Comparison of ENCODE assay signal across 32 cellular contexts in genomic region chr2:156626931-156627330, GRCh38.
DNase-seq lines count a peak whose midpoint lies in the region; ATAC-seq, FAIRE-seq and TF ChIP-seq lines count a peak whose summit lies in the region.
"Had no signal": no experiment of that assay in that cellular context is flagged by ENCODE, and none has a peak within 500 bp of the region (broad histone marks: within the 10 kb centered on the region; RNA-seq: fewer than 3 reads in every experiment).

No MANE protein-coding gene starts in this region.

- H3K9me1 ChIP-seq in K562 (ENCODE audit: control insufficient read depth, insufficient read depth, low read length): no peaks in the 10 kb centered on the region

- H4K20me1 ChIP-seq in HepG2 (ENCODE audit: insufficient read depth, low read length) (no peaks in the 10 kb centered on the region), K562 (replicated peaks; ENCODE audit: control insufficient read depth, insufficient read depth, low read length) (no peaks in the 10 kb centered on the region)
- H4K20me1 ChIP-seq: BLaER1; BLaER1 treated with 17β-estradiol and CSF1 and Interleukin-3, amounts not matched to agents 10 nM and 100 nM had no signal

- H3K79me2 ChIP-seq in HepG2 (ENCODE audit: insufficient read depth, low read length): no peaks in the 10 kb centered on the region
- H3K79me2 ChIP-seq in K562 (ENCODE audit: control insufficient read depth, insufficient read depth, low read length): no peaks in the 10 kb centered on the region

- TF ChIP-seq RAD21 in HepG2 (CRISPR knock-in tag; IDR thresholded peaks at IDR 0.05) (no peak), A549 (conservative IDR thresholded peaks at IDR 0.05 in 1 of 2, IDR thresholded peaks at IDR 0.05 in 1 of 2) (no peak), K562 (CRISPR knock-in tag; conservative IDR thresholded peaks at IDR 0.05 in 1 of 2, IDR thresholded peaks at IDR 0.05 in 1 of 2) (no peak)

- in situ Hi-C loops in HepG2 (cut with HindIII; ENCODE audit: extremely low pct_ligation_motif_present, low pct_unique_long_range_greater_than_20kb) (no loop called here), K562 (cut with MboI) (no loop called here)

- H3K27me3 ChIP-seq in HepG2 (ENCODE audit: control insufficient read depth in 1 of 2, insufficient read depth in 2 of 2, low read length in 2 of 2) (no peaks in the 10 kb centered on the region), right lobe of liver (no peaks in the 10 kb centered on the region), K562 (ENCODE audit: control insufficient read depth in 2 of 2, insufficient read depth in 2 of 2, low read length in 2 of 2) (no peaks in the 10 kb centered on the region)
- H3K27me3 ChIP-seq: BE2C; BLaER1; BLaER1 treated with 17β-estradiol and CSF1 and Interleukin-3, amounts not matched to agents 10 nM and 100 nM had no signal

- ATAC-seq in HepG2 (no peak), right lobe of liver (no peak), A549 (no peak), K562 (no peak), HG03196 (IDR thresholded peaks at IDR 0.05; ENCODE audit: unreplicated experiment) (no peak)
- ATAC-seq: CD8-positive, alpha-beta T cell had no signal

- no peaks in the 10 kb centered on the region for H3K9me3 ChIP-seq in HepG2 (ENCODE audit: low read length)
- no peaks in the 10 kb centered on the region for H3K9me3 ChIP-seq in right lobe of liver
- no peaks in the 10 kb centered on the region for H3K9me3 ChIP-seq in A549
- H3K9me3 ChIP-seq in K562 (replicated peaks; ENCODE audit: control insufficient read depth, insufficient read depth, low read depth, low read length): no peaks in the 10 kb centered on the region
- H3K9me3 ChIP-seq: BE2C, BLaER1, Caco-2 had no signal

- H3K4me2 ChIP-seq in HepG2 (ENCODE audit: low read depth, low read length) (no peak overlapping the region), A549 (no peak overlapping the region), K562 (ENCODE audit: insufficient read depth, low read length) (no peak overlapping the region)
- H3K4me2 ChIP-seq: BLaER1; BLaER1 treated with 17β-estradiol and CSF1 and Interleukin-3, amounts not matched to agents 10 nM and 100 nM had no signal

- no peak for DNase-seq in HepG2 (ENCODE audit: low spot score)
- DNase-seq in right lobe of liver: no peak
- DNase-seq in A549 (ENCODE audit: low read depth in 1 of 2, low spot score in 1 of 2): no peak
- DNase-seq in K562 (ENCODE audit: extremely low read depth in 1 of 4, low spot score in 3 of 4): no peak
- no peak for DNase-seq in NCI-H526 (lab: John Stamatoyannopoulos, UW)
- DNase-seq: 8988T; ACHN; AML-193; BE2C; C1 segment of cervical spinal cord; Caco-2; Calu3; CD4-positive, alpha-beta memory T cell; CD4-positive, alpha-beta T cell; CD4-positive, CD25-positive, alpha-beta regulatory T cell; CD8-positive, alpha-beta memory T cell; CD8-positive, alpha-beta T cell; COR-L47; DMS 273 treated with DMSO at 0.1 percent for 48 hours; DMS153; DMS53; DMS79; DMS79 treated with DMSO at 0.1 percent for 48 hours; DND-41; EL had no signal

- 2% methylated on average over 1 of the region's 1 CpG for WGBS in HepG2 (ENCODE audit: low lambda C conversion rate)
- WGBS in right lobe of liver (ENCODE audit: insufficient coverage, low coverage, low lambda C conversion rate, missing lambda C conversion rate): 95% methylated on average over 1 of the region's 1 CpG
- 39% methylated on average over 1 of the region's 1 CpG for WGBS in A549 (ENCODE audit: missing lambda C conversion rate)
- 0% methylated on average over 1 of the region's 1 CpG for WGBS in K562 (ENCODE audit: insufficient coverage, low coverage, missing lambda C conversion rate)

- POLR2A ChIA-PET in HepG2 (lab: Yijun Ruan, JAX): no interaction called here
- POLR2A ChIA-PET in A549 (lab: Yijun Ruan, JAX): no interaction called here
- POLR2A ChIA-PET in K562 (lab: Yijun Ruan, JAX): no interaction called here

- BruUV-seq in HepG2 (replicated peaks; lab: Mats Ljungman, UMichigan) (no TSS peak), K562 (replicated peaks; lab: Mats Ljungman, UMichigan) (no TSS peak)

- H3K4me1 ChIP-seq in HepG2 (ENCODE audit: insufficient read depth, low read length) (no peaks in the 10 kb centered on the region), right lobe of liver (no peaks in the 10 kb centered on the region), A549 (no peaks in the 10 kb centered on the region), K562 (replicated peaks in 1 of 2; ENCODE audit: control insufficient read depth in 2 of 2, insufficient read depth in 2 of 2, low read length in 2 of 2) (no peaks in the 10 kb centered on the region)
- H3K4me1 ChIP-seq: BE2C; BLaER1; BLaER1 treated with 17β-estradiol and CSF1 and Interleukin-3, amounts not matched to agents 10 nM and 100 nM; Caco-2 had no signal

- CTCF ChIA-PET in HepG2 (lab: Yijun Ruan, JAX; ENCODE audit: low intra/inter-chr PET ratio, low total read pairs): no interaction called here
- CTCF ChIA-PET in A549 (lab: Yijun Ruan, JAX): no interaction called here
- CTCF ChIA-PET in K562 (lab: Yijun Ruan, JAX; ENCODE audit: low intra/inter-chr PET ratio): no interaction called here

- TF ChIP-seq CTCF in HepG2 (CRISPR knock-in tag; IDR thresholded peaks at IDR 0.05): no peak
- no peak for TF ChIP-seq CTCF in right lobe of liver (IDR thresholded peaks at IDR 0.05)
- TF ChIP-seq CTCF in A549 (IDR thresholded peaks at IDR 0.05): no peak
- TF ChIP-seq CTCF in K562 (IDR thresholded peaks at IDR 0.05 in 2 of 3, conservative IDR thresholded peaks at IDR 0.05 in 1 of 3; ENCODE audit: insufficient read depth in 2 of 3, low read depth in 1 of 3, low read length in 3 of 3): no peak

- intact Hi-C loops in HepG2 (cut with micrococcal nuclease; ENCODE audit: unreplicated experiment): no loop called here
- intact Hi-C loops in right lobe of liver (cut with DNase I): no loop called here
- intact Hi-C loops in K562 (cut with micrococcal nuclease): no loop called here

- TF ChIP-seq POLR2A in HepG2 (IDR thresholded peaks at IDR 0.05; ENCODE audit: insufficient read depth in 1 of 2, low read depth in 2 of 2, low read length in 2 of 2) (no peak), right lobe of liver (IDR thresholded peaks at IDR 0.05) (no peak), A549 (IDR thresholded peaks at IDR 0.05; ENCODE audit: low read length) (no peak), K562 (conservative IDR thresholded peaks at IDR 0.05) (no peak)

- no peaks in the 10 kb centered on the region for H3K36me3 ChIP-seq in HepG2 (replicated peaks in 1 of 2; ENCODE audit: control insufficient read depth in 1 of 2, insufficient read depth in 2 of 2, low read length in 2 of 2)
- H3K36me3 ChIP-seq in right lobe of liver: no peaks in the 10 kb centered on the region
- no peaks in the 10 kb centered on the region for H3K36me3 ChIP-seq in K562 (ENCODE audit: control insufficient read depth, insufficient read depth, low read length)
- H3K36me3 ChIP-seq: BE2C; BLaER1; BLaER1 treated with 17β-estradiol and CSF1 and Interleukin-3, amounts not matched to agents 10 nM and 100 nM had no signal

- FAIRE-seq in HepG2 (lab: Jason Lieb, UNC) (no peak), A549 (lab: Jason Lieb, UNC) (no peak), K562 (lab: Jason Lieb, UNC) (no peak)
- FAIRE-seq: A204.1, D721Med had no signal

- H3K27ac ChIP-seq in HepG2 (ENCODE audit: extremely low read length, insufficient read depth, low read length) (no peak overlapping the region), right lobe of liver (no peak overlapping the region), A549 (no peak overlapping the region), K562 (ENCODE audit: extremely low read depth, low read depth, low read length) (no peak overlapping the region)
- H3K27ac ChIP-seq: 22Rv1; BLaER1; BLaER1 treated with 17β-estradiol and CSF1 and Interleukin-3, amounts not matched to agents 10 nM and 100 nM; C4-2B had no signal

- no peak overlapping the region for H3K9ac ChIP-seq in HepG2 (ENCODE audit: insufficient read depth, low read depth, low read length)
- no peak overlapping the region for H3K9ac ChIP-seq in K562 (ENCODE audit: insufficient read depth in 1 of 2, low read depth in 2 of 2, low read length in 2 of 2)
- H3K9ac ChIP-seq: BLaER1; BLaER1 treated with 17β-estradiol and CSF1 and Interleukin-3, amounts not matched to agents 10 nM and 100 nM had no signal

- no peak for TF ChIP-seq EP300 in HepG2 (IDR thresholded peaks at IDR 0.05; ENCODE audit: low read depth in 2 of 2, low read length in 2 of 2)
- TF ChIP-seq EP300 in HepG2 (CRISPR knock-in tag; IDR thresholded peaks at IDR 0.05; ENCODE audit: borderline replicate concordance): no peak
- no peak for TF ChIP-seq EP300 in A549 (IDR thresholded peaks at IDR 0.05)
- TF ChIP-seq EP300 in K562 (IDR thresholded peaks at IDR 0.05; ENCODE audit: low read length): no peak

- H3K4me3 ChIP-seq in HepG2 (replicated peaks in 1 of 3; ENCODE audit: insufficient read depth in 1 of 3, low read depth in 2 of 3, low read length in 3 of 3) (no peak overlapping the region), right lobe of liver (no peak overlapping the region), A549 (no peak overlapping the region), K562 (no peak overlapping the region)
- H3K4me3 ChIP-seq: BLaER1; BLaER1 treated with 17β-estradiol and CSF1 and Interleukin-3, amounts not matched to agents 10 nM and 100 nM had no signal

- H2AFZ ChIP-seq in HepG2 (ENCODE audit: low read length) (no peak overlapping the region), K562 (ENCODE audit: low read depth, low read length) (no peak overlapping the region)

TF ChIP-seq in HepG2, 621 proteins besides CTCF, POLR2A, EP300 and RAD21:
- TF ChIP-seq SYNCRIP (IDR thresholded peaks at IDR 0.05; ENCODE audit: insufficient read depth, low read depth, low read length): no peak
- TF ChIP-seq MAFF (IDR thresholded peaks at IDR 0.05; ENCODE audit: low read depth, low read length): peak; percentile 53
- peak; percentile 47 to 67; a peak in 3 of 4 replicates for TF ChIP-seq MAFK (conservative IDR thresholded peaks at IDR 0.05 in 1 of 2, IDR thresholded peaks at IDR 0.05 in 1 of 2; ENCODE audit: low read length in 2 of 2)
TF ChIP-seq in HepG2: peak in this region for 2.

TF ChIP-seq in K562, 482 proteins besides CTCF, POLR2A, EP300 and RAD21:
- TF ChIP-seq SMAD4 (CRISPR knock-in tag; conservative IDR thresholded peaks at IDR 0.05) (no peak), ZNF316 (IDR thresholded peaks at IDR 0.05) (peak; percentile 56)

Comparison
In these comparisons a context has a peak if more than half of its experiments do, and no peak if none do; other contexts are left out.
1. Of the 241 proteins assayed by ChIP-seq in both HepG2 and K562: peak only in HepG2: MAFF and MAFK; only in K562: none; in both: none; in neither: 239.